ENCODE assay signal across 8 cellular contexts in the genomic region with DNA sequence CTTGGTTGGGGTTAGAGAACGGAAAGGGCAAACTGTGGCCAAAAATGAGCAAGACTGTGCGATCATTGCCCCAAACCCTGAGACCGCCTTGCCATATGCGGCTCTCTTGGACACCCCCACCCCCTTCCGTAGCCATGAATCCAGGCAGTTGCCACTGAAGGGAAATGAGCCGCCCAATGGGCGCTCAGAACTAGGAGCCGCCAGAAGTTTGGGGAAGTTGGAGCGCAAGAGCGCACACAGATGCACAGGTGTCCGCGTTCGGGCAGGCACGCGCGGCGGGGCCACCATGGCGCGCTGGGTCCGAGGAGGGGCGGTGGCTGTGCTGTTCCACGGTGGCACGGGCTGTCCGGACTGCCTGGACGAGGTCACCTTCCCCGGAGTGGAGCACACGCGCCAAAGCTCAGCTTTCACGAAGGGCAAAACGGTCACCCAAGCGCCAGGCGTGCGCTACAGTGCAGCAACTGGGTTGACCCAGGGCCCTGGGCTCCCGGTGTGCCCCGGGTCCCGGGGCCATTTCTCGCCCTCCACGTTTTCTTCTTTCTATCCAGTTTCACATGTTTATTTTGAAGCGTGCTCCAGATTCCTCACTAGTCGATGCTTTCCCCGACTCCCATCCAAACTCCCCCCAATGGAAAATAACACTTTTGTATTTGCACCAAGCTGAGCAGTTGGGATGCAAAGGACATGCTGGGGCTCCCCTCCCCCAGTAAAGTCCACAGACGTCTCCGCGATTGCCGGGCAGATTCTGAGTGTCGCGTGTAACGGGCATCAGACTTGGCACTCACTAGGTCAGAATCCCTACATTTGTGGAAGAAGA. TPM values are rescaled to one million over a fixed set of nuclear protein-coding genes. Genes with fewer than 3 reads are reported as not detected.
DNase-seq lines count a peak whose midpoint lies in the region; ATAC-seq and TF ChIP-seq lines count a peak whose summit lies in the region.

No MANE protein-coding gene starts in this region.

- H3K23me2 ChIP-seq in H9 (ENCODE audit: insufficient read length, low read depth, low read length, poor library complexity, severe bottlenecking) = peaks cover 25% of the 10 kb centered on the region

- H2BK12ac ChIP-seq in H9 (ENCODE audit: insufficient read length, low read depth, low read length) = no peak overlapping the region

- H3K4me3 Mint-ChIP-seq in H9 = peak overlapping the region; percentile 63 to 91

- H3K9me3 ChIP-seq in H9 (ENCODE audit: control insufficient read depth, low read depth, low read length) (no peaks in the 10 kb centered on the region), iPS-18c (ENCODE audit: control insufficient read depth, insufficient read depth, low read length) (peaks cover 2% of the 10 kb centered on the region)

- H4K8ac ChIP-seq in H9 (replicated peaks; ENCODE audit: insufficient read length, low read depth, low read length) = no peak overlapping the region

- H3K27ac Mint-ChIP-seq in H9 = peak overlapping the region in 1 of 3 experiments; percentile 55; a peak in 1 of 7 replicates

- no peak overlapping the region for H2BK20ac ChIP-seq in H9 (ENCODE audit: low read depth, low read length, poor library complexity, severe bottlenecking)

- H3K27me3 Mint-ChIP-seq in H9 (ENCODE audit: low read depth) = peaks cover 79% of the 10 kb centered on the region

- peaks cover 0 to 4% of the 10 kb centered on the region in 2 experiments; a peak in 2 of 5 replicates for H3K9me3 Mint-ChIP-seq in H9

- no peaks in the 10 kb centered on the region for H3K79me2 ChIP-seq in H9 (ENCODE audit: insufficient read depth, low read length)

- TF ChIP-seq CTCF in H9 (conservative IDR thresholded peaks at IDR 0.05) (no peak), astrocyte of the cerebellum (IDR thresholded peaks at IDR 0.05; ENCODE audit: low read depth, low read length, missing control alignments) (no peak)

- intact Hi-C loops in posterior vena cava (cut with DNase I) = no loop called here

- ATAC-seq in GM21737 (IDR thresholded peaks at IDR 0.05; ENCODE audit: unreplicated experiment) = no peak
- ATAC-seq in GM19023 (IDR thresholded peaks at IDR 0.05; ENCODE audit: unreplicated experiment) = no peak
- ATAC-seq in HG03571 (IDR thresholded peaks at IDR 0.05; ENCODE audit: unreplicated experiment) = no peak

- H3K9ac ChIP-seq in H9 (ENCODE audit: extremely low read depth, insufficient read length, low read length) = no peak overlapping the region

- H2AFZ ChIP-seq in H9 (ENCODE audit: low read length) = no peak overlapping the region

- peak; percentile 55 for DNase-seq in H9
- DNase-seq in astrocyte of the cerebellum (ENCODE audit: low read depth) = no peak
- DNase-seq in posterior vena cava (ENCODE audit: low spot score) = no peak

- H3K27ac ChIP-seq in H9 (ENCODE audit: insufficient read length, low read depth, low read length) (no peak overlapping the region), skin epidermis (no peak overlapping the region)

- H3K4me1 ChIP-seq in H9 (ENCODE audit: insufficient read depth, low read length) = peaks cover 2% of the 10 kb centered on the region

- H4K91ac ChIP-seq in H9 (ENCODE audit: insufficient read length, low read depth, low read length) = no peak overlapping the region

- H3K18ac ChIP-seq in H9 (ENCODE audit: insufficient read length, low read depth, low read length) = no peak overlapping the region

- in situ Hi-C loops in astrocyte of the cerebellum (cut with HindIII; ENCODE audit: low sequenced_read_pairs) = no loop called here

- peaks cover 54% of the 10 kb centered on the region for H3K27me3 ChIP-seq in H9 (ENCODE audit: insufficient read depth, low read length)

- H3K14ac ChIP-seq in H9 (ENCODE audit: insufficient read depth, low read length) = no peak overlapping the region

- no CpG with 5 or more reads among the region's 48 CpGs for WGBS in H9 (ENCODE audit: extremely low coverage, insufficient read length, low lambda C conversion rate)

- peak overlapping the region; percentile 61 for H3K4me3 ChIP-seq in astrocyte of the cerebellum (ENCODE audit: low read depth, low read length)
- peak overlapping the region; percentile 61 for H3K4me3 ChIP-seq in iPS-18c (ENCODE audit: insufficient read depth, low read depth, low read length)
- peak overlapping the region in 5 of 7 experiments; percentile 25 to 46 (median 42) for H3K4me3 ChIP-seq in skin epidermis

- peaks cover 27 to 38% of the 10 kb centered on the region in 2 experiments for H3K4me1 Mint-ChIP-seq in H9

- no peak overlapping the region for H2BK120ac ChIP-seq in H9 (ENCODE audit: low read depth, low read length, poor library complexity, severe bottlenecking)

- H4K5ac ChIP-seq in H9 (ENCODE audit: insufficient read length, low read depth, low read length) = no peak overlapping the region

- peak overlapping the region; percentile 76 for H3K4me2 ChIP-seq in H9 (ENCODE audit: insufficient read depth, insufficient read length, low read length)

- H3K36me3 Mint-ChIP-seq in H9 (ENCODE audit: insufficient read depth in 1 of 3, low read depth in 3 of 3) = peaks cover 0 to 7% (median 0%) of the 10 kb centered on the region in 3 experiments; a peak in 2 of 7 replicates

- H2AK5ac ChIP-seq in H9 (ENCODE audit: insufficient read length, low read length) = no peak overlapping the region

- H3K23ac ChIP-seq in H9 (ENCODE audit: insufficient read length, low read depth, low read length) = no peak overlapping the region

- H2BK5ac ChIP-seq in H9 (ENCODE audit: insufficient read length, low read length) = no peak overlapping the region

- no peaks in the 10 kb centered on the region for H4K20me1 ChIP-seq in H9 (ENCODE audit: control insufficient read depth, insufficient read depth, insufficient read length)

- H3T11ph ChIP-seq in H9 (ENCODE audit: low read length) = no peak overlapping the region

- H3K56ac ChIP-seq in H9 (ENCODE audit: insufficient read length, low read depth, low read length) = no peak overlapping the region

- no peak overlapping the region for H3K4ac ChIP-seq in H9 (ENCODE audit: low read depth, low read length)

- H3K79me1 ChIP-seq in H9 (ENCODE audit: insufficient read depth, low read depth, low read length, poor library complexity, severe bottlenecking) = no peaks in the 10 kb centered on the region

- no peak overlapping the region for H2BK15ac ChIP-seq in H9 (ENCODE audit: low read depth, low read length)

RNA-seq across cellular contexts. Expression of a gene that starts 0.9 kb away (rescaled TPM):
- total RNA-seq in H9 (2021) (0.31 and 0.44 TPM in 2 replicates), posterior vena cava (10 to 100 TPM; 10.7 to 13.0 TPM)
